1 cellular context compared by ENCODE assay signal in the genomic region with DNA sequence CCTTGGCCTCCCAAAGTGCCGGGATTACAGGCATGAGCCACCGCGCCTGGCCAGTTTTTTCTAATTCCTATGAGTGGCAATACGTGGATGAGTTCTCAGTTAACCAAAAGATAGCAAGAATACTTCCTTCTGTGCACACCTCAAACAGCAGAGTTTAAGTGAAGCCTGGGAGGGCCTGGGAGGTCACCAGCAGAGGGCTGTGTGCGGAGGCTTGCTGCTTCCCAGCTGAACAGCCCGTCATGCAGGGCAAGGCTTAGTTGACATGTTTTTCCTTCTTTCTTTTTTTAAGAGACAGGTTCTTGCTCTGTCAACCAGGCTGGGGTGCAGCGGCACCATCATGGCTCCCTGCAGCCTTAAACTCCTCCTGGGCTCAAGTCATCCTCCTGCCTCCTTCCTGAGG.
TF ChIP-seq lines count a peak whose summit lies in the region.

No MANE protein-coding gene starts in this region.

TF ChIP-seq in HepG2, 621 proteins besides CTCF, POLR2A, EP300 and RAD21 (continued from another document):
- TF ChIP-seq, protein P1, sequence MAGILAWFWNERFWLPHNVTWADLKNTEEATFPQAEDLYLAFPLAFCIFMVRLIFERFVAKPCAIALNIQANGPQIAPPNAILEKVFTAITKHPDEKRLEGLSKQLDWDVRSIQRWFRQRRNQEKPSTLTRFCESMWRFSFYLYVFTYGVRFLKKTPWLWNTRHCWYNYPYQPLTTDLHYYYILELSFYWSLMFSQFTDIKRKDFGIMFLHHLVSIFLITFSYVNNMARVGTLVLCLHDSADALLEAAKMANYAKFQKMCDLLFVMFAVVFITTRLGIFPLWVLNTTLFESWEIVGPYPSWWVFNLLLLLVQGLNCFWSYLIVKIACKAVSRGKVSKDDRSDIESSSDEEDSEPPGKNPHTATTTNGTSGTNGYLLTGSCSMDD (CRISPR knock-in tag; IDR thresholded peaks at IDR 0.05), result no peak
- TF ChIP-seq FOXK1 (CRISPR knock-in tag; IDR thresholded peaks at IDR 0.05; ENCODE audit: borderline replicate concordance, low read depth) (no peak), ZNF550 (CRISPR knock-in tag; IDR thresholded peaks at IDR 0.05; ENCODE audit: borderline replicate concordance) (no peak)
